In the genomic region with DNA sequence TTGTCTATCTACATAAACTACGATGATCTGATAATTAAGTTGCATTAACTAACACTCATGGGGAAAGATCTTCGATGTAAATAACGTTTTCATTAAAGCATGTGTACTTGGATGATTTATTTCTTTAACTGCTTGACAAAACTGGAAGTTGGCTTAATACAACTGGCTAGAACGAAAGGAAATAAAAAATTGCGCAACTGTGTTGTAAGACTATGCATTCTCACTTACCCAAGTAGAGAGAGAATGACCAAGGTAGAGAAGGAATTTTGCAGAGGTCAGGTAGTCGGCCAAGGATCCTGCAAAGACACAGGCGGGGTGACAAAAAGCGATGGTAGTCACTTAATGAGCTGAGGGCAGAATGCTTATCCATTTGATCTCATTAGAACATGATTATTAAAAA, we compare ENCODE assay signal across 9 cellular contexts. TPM values are rescaled to one million over a fixed set of nuclear protein-coding genes. Genes with fewer than 3 reads are reported as not detected.
A peak's percentile ranks its signal among the peaks of the same experiment; 100 is the strongest.
DNase-seq lines count a peak whose midpoint lies in the region; ATAC-seq, FAIRE-seq and TF ChIP-seq lines count a peak whose summit lies in the region.
"Had no signal": no experiment of that assay in that cellular context is flagged by ENCODE, and none has a peak within 500 bp of the region (broad histone marks: within the 10 kb centered on the region; RNA-seq: fewer than 3 reads in every experiment).

No MANE protein-coding gene starts in this region.

- no peak for TF ChIP-seq CTCF in mesothelial cell of epicardium (IDR thresholded peaks at IDR 0.05; ENCODE audit: unreplicated experiment)
- TF ChIP-seq CTCF in upper lobe of left lung (IDR thresholded peaks at IDR 0.05), result no peak

- H3K27ac Mint-ChIP-seq in central memory CD8-positive, alpha-beta T cell (ENCODE audit: low read depth), result no peak overlapping the region
- peak overlapping the region; percentile 83 for H3K27ac Mint-ChIP-seq in mesothelial cell of epicardium

- H3K9me3 Mint-ChIP-seq in activated T-cell treated with anti-CD3 and anti-CD28 coated beads, Interleukin-2, amount 50 U/mL, for 4 hours, result no peaks in the 10 kb centered on the region
- no peaks in the 10 kb centered on the region for H3K9me3 Mint-ChIP-seq in central memory CD8-positive, alpha-beta T cell
- H3K9me3 Mint-ChIP-seq in mesothelial cell of epicardium, result no peaks in the 10 kb centered on the region

- peak overlapping the region; percentile 84 for H3K4me3 Mint-ChIP-seq in activated T-cell treated with anti-CD3 and anti-CD28 coated beads, Interleukin-2, amount 50 U/mL, for 4 hours
- H3K4me3 Mint-ChIP-seq in central memory CD8-positive, alpha-beta T cell, result peak overlapping the region; percentile 67
- peak overlapping the region; percentile 84 for H3K4me3 Mint-ChIP-seq in mesothelial cell of epicardium

- peak overlapping the region; percentile 87 to 95 (median 94) for H3K27ac ChIP-seq in upper lobe of left lung

- H3K9me3 ChIP-seq in upper lobe of left lung, result no peaks in the 10 kb centered on the region

- H3K36me3 ChIP-seq in upper lobe of left lung, result peaks cover 0 to 4% (median 0%) of the 10 kb centered on the region in 4 donors

- WGBS in upper lobe of left lung, 2 donors, result 16 to 25% methylated on average over 8 of the region's 8 CpGs

- peaks cover 28 to 60% (median 36%) of the 10 kb centered on the region in 4 donors for H3K4me1 ChIP-seq in upper lobe of left lung

- peaks cover 59% of the 10 kb centered on the region for H3K4me1 Mint-ChIP-seq in activated T-cell treated with anti-CD3 and anti-CD28 coated beads, Interleukin-2, amount 50 U/mL, for 4 hours (ENCODE audit: low read depth)
- H3K4me1 Mint-ChIP-seq in central memory CD8-positive, alpha-beta T cell, result peaks cover 14% of the 10 kb centered on the region
- H3K4me1 Mint-ChIP-seq in mesothelial cell of epicardium, result peaks cover 70% of the 10 kb centered on the region

- ATAC-seq in activated T-cell treated with anti-CD3 and anti-CD28 coated beads, Interleukin-2, amount 50 U/mL, for 4 hours, result no peak
- no peak for ATAC-seq in central memory CD8-positive, alpha-beta T cell (replicated peaks; ENCODE audit: extremely low read depth, poor library complexity, severe bottlenecking)
- ATAC-seq in upper lobe of left lung (ENCODE audit: low FRiP score in 2 of 2), result peak; percentile 56 to 71

- H3K27me3 ChIP-seq in upper lobe of left lung, result no peaks in the 10 kb centered on the region

- H3K36me3 Mint-ChIP-seq in activated T-cell treated with anti-CD3 and anti-CD28 coated beads, Interleukin-2, amount 50 U/mL, for 4 hours (ENCODE audit: insufficient read depth), result peaks cover 1% of the 10 kb centered on the region
- peaks cover 2% of the 10 kb centered on the region for H3K36me3 Mint-ChIP-seq in central memory CD8-positive, alpha-beta T cell (ENCODE audit: insufficient read depth)
- H3K36me3 Mint-ChIP-seq in mesothelial cell of epicardium, result peaks cover 12% of the 10 kb centered on the region

- FAIRE-seq in H54 (lab: Jason Lieb, UNC), result no peak

- no peak for TF ChIP-seq POLR2A in upper lobe of left lung (IDR thresholded peaks at IDR 0.05)
- no peak for TF ChIP-seq POLR2A in H54 (IDR thresholded peaks at IDR 0.05; ENCODE audit: low read depth, low read length)

- no peak for DNase-seq in activated T-cell treated with anti-CD3 and anti-CD28 coated beads, Interleukin-2, amount 50 U/mL, for 4 hours
- no peak for DNase-seq in activated T-cell treated with anti-CD3 and anti-CD28 coated beads, Interleukin-2, amount 50 U/mL, for 1 hour
- no peak for DNase-seq in central memory CD8-positive, alpha-beta T cell (ENCODE audit: low spot score in 2 of 2)
- no peak for DNase-seq in mesothelial cell of epicardium (ENCODE audit: low spot score in 2 of 2, unreplicated experiment in 2 of 2)
- peak in 1 of 2 donors; percentile 30 for DNase-seq in upper lobe of left lung
- no peak for DNase-seq in H54 (ENCODE audit: insufficient read length, low spot score)
- no peak for DNase-seq in stimulated activated naive CD4-positive, alpha-beta T cell treated with Interleukin-2 at 50 U/mL for 16 hours (lab: John Stamatoyannopoulos, UW)
- no peak for DNase-seq in DMS79 (lab: John Stamatoyannopoulos, UW)
- DNase-seq: occipital lobe had no signal

- H3K27me3 Mint-ChIP-seq in activated T-cell treated with anti-CD3 and anti-CD28 coated beads, Interleukin-2, amount 50 U/mL, for 4 hours (ENCODE audit: low read depth), result peaks cover 22% of the 10 kb centered on the region
- peaks cover 81% of the 10 kb centered on the region for H3K27me3 Mint-ChIP-seq in central memory CD8-positive, alpha-beta T cell
- no peaks in the 10 kb centered on the region for H3K27me3 Mint-ChIP-seq in mesothelial cell of epicardium (ENCODE audit: low read depth)

- peak overlapping the region; percentile 36 to 73 (median 57) for H3K4me3 ChIP-seq in upper lobe of left lung

- TF ChIP-seq EP300 in upper lobe of left lung (IDR thresholded peaks at IDR 0.05), result no peak

RNA-seq across cellular contexts. Expression of gene SLC40A1, which starts 1.0 kb away (rescaled TPM):
- 1 to 10 TPM; 2.1 to 4.6 (median 2.4) TPM for total RNA-seq in activated T-cell treated with anti-CD3 and anti-CD28 coated beads, Interleukin-2, amount 50 U/mL, for 4 hours
- 152 to 156 TPM (median 154 TPM) in 3 replicates for total RNA-seq in mesothelial cell of epicardium
- total RNA-seq in upper lobe of left lung, result 100 to 1,000 TPM in 5 of 6 donors, 10 to 100 TPM in 1; 67.4 to 154 (median 131) TPM

Comparison
In these comparisons a context has a peak if more than half of its experiments do, and no peak if none do; other contexts are left out.
1. ATAC-seq: peak in upper lobe of left lung (2 of 2); none in activated T-cell treated with anti-CD3 and anti-CD28 coated beads, Interleukin-2, amount 50 U/mL, for 4 hours (0 of 2) and central memory CD8-positive, alpha-beta T cell (single experiment).
2. RNA of gene SLC40A1, which starts 1.0 kb away (total RNA-seq): 152 to 156 TPM in mesothelial cell of epicardium and 67.4 to 154 TPM in upper lobe of left lung; 2.1 to 4.6 TPM in activated T-cell treated with anti-CD3 and anti-CD28 coated beads, Interleukin-2, amount 50 U/mL, for 4 hours; every median in the first group is over 10 times any median in the second.
3. Peak in every context shown above with its lines, with median percentiles within 50 percentile points of each other: H3K4me3 Mint-ChIP-seq.